9 cellular contexts compared by ENCODE assay signal in genomic region chr1:198556969-198557368, GRCh38. TPM values are rescaled to one million over a fixed set of nuclear protein-coding genes. Genes with fewer than 3 reads are reported as not detected.
DNase-seq lines count a peak whose midpoint lies in the region; TF ChIP-seq lines count a peak whose summit lies in the region.
"Had no signal": no experiment of that assay in that cellular context is flagged by ENCODE, and none has a peak within 500 bp of the region (broad histone marks: within the 10 kb centered on the region; RNA-seq: fewer than 3 reads in every experiment).

No MANE protein-coding gene starts in this region.

- TF ChIP-seq CTCF in GM12865 (IDR thresholded peaks at IDR 0.05; ENCODE audit: insufficient read depth, low read depth, low read length, missing control alignments) (no peak), HEK293 (tag by site-specific recombination; IDR thresholded peaks at IDR 0.05) (no peak), neural crest cell (conservative IDR thresholded peaks at IDR 0.05) (no peak)

- H2BK5ac ChIP-seq in mesendoderm (ENCODE audit: low read length), result no peak overlapping the region

- H3K9ac ChIP-seq in mesendoderm (ENCODE audit: low read length), result no peak overlapping the region

- no peaks in the 10 kb centered on the region for H3K36me3 ChIP-seq in HEK293 (ENCODE audit: control insufficient read depth in 2 of 2, insufficient read depth in 1 of 2, low read length in 2 of 2)
- no peaks in the 10 kb centered on the region for H3K36me3 ChIP-seq in mesendoderm (ENCODE audit: control insufficient read depth, insufficient read depth, low read length)

- H3K36me3 Mint-ChIP-seq in activated T-cell treated with anti-CD3 and anti-CD28 coated beads, Interleukin-2, amount 50 U/mL, for 24 hours (ENCODE audit: low read depth), result no peaks in the 10 kb centered on the region
- H3K36me3 Mint-ChIP-seq in neural crest cell (ENCODE audit: low read depth), result no peaks in the 10 kb centered on the region

- peak overlapping the region; percentile 83 for H3K27ac Mint-ChIP-seq in activated T-cell treated with anti-CD3 and anti-CD28 coated beads, Interleukin-2, amount 50 U/mL, for 24 hours
- peak overlapping the region; percentile 10 for H3K27ac Mint-ChIP-seq in neural crest cell (ENCODE audit: unreplicated experiment)

- no peak overlapping the region for H2AK5ac ChIP-seq in mesendoderm (ENCODE audit: low read length)

- no peak overlapping the region for H3K18ac ChIP-seq in mesendoderm (ENCODE audit: low read length)

- WGBS in mesendoderm (ENCODE audit: extremely low coverage, insufficient coverage, low lambda C conversion rate), result no CpG with 5 or more reads among the region's 4 CpGs

- no peak overlapping the region for H2BK120ac ChIP-seq in mesendoderm (ENCODE audit: low read depth, low read length)

- H3K4me3 ChIP-seq in GM12865 (ENCODE audit: low read depth, low read length), result no peak overlapping the region
- no peak overlapping the region for H3K4me3 ChIP-seq in HEK293 (ENCODE audit: low read depth, low read length)
- no peak overlapping the region for H3K4me3 ChIP-seq in mesendoderm (ENCODE audit: low read length)

- H3K27me3 Mint-ChIP-seq in activated T-cell treated with anti-CD3 and anti-CD28 coated beads, Interleukin-2, amount 50 U/mL, for 24 hours, result no peaks in the 10 kb centered on the region
- H3K27me3 Mint-ChIP-seq in neural crest cell (ENCODE audit: low read depth), result no peaks in the 10 kb centered on the region

- H4K8ac ChIP-seq in mesendoderm (ENCODE audit: low read depth, low read length), result no peak overlapping the region

- no peaks in the 10 kb centered on the region for H3K9me3 ChIP-seq in HEK293 (ENCODE audit: control insufficient read depth, insufficient read depth, low read depth, low read length)

- DNase-seq in GM12865 (ENCODE audit: low read depth) (peak; percentile 81), NCI-H69 (lab: John Stamatoyannopoulos, UW) (peak; percentile 37), neural crest cell (ENCODE audit: low read depth, low spot score) (no peak), NCI-H2196 (lab: John Stamatoyannopoulos, UW; ENCODE audit: unreplicated experiment) (no peak), NCI-H2081 (lab: John Stamatoyannopoulos, UW) (no peak), mesendoderm (no peak)
- no peak for DNase-seq in activated T-cell treated with anti-CD3 and anti-CD28 coated beads, Interleukin-2, amount 50 U/mL, for 24 hours

- no peak overlapping the region for H2BK15ac ChIP-seq in mesendoderm (replicated peaks; ENCODE audit: low read depth)

- no peak overlapping the region for H3K4ac ChIP-seq in mesendoderm (ENCODE audit: low read depth, low read length)

- no peak overlapping the region for H4K5ac ChIP-seq in mesendoderm (ENCODE audit: low read length)

- CTCF ChIA-PET in HEK293 (lab: Yijun Ruan, JAX), result interaction anchor here (1.0 kb wide), 1 partner anchor 15 kb away, joined by 3 read pairs; no protein-coding TSS in a partner anchor

- H3K56ac ChIP-seq in mesendoderm (ENCODE audit: low read length), result no peak overlapping the region

- H3K4me3 Mint-ChIP-seq in activated T-cell treated with anti-CD3 and anti-CD28 coated beads, Interleukin-2, amount 50 U/mL, for 24 hours, result peak overlapping the region; percentile 62
- H3K4me3 Mint-ChIP-seq in neural crest cell, result no peak overlapping the region

- POLR2A ChIA-PET in HEK293 (lab: Yijun Ruan, JAX), result no interaction called here

- H3K4me2 ChIP-seq in mesendoderm (ENCODE audit: low read length), result no peak overlapping the region

- no peak overlapping the region for H3K23ac ChIP-seq in mesendoderm (ENCODE audit: low read length)

- H3K79me1 ChIP-seq in mesendoderm (ENCODE audit: low read length), result no peaks in the 10 kb centered on the region

- peaks cover 82% of the 10 kb centered on the region for H3K4me1 Mint-ChIP-seq in activated T-cell treated with anti-CD3 and anti-CD28 coated beads, Interleukin-2, amount 50 U/mL, for 24 hours (ENCODE audit: low read depth)
- no peaks in the 10 kb centered on the region for H3K4me1 Mint-ChIP-seq in neural crest cell

- H3K27me3 ChIP-seq in mesendoderm (ENCODE audit: insufficient read depth, low read length, poor library complexity), result no peaks in the 10 kb centered on the region

- no peaks in the 10 kb centered on the region for H3K79me2 ChIP-seq in mesendoderm (ENCODE audit: control insufficient read depth, insufficient read depth, low read length)

- H3K27ac ChIP-seq in HEK293 (ENCODE audit: extremely low read depth, low read depth, low read length), result no peak overlapping the region
- H3K27ac ChIP-seq in mesendoderm (ENCODE audit: low read depth, low read length), result no peak overlapping the region

- H3K4me1 ChIP-seq in HEK293 (ENCODE audit: control insufficient read depth, insufficient read depth, low read length), result no peaks in the 10 kb centered on the region
- H3K4me1 ChIP-seq in mesendoderm (ENCODE audit: control insufficient read depth, low read depth, low read length), result no peaks in the 10 kb centered on the region

- H3K9me3 Mint-ChIP-seq in activated T-cell treated with anti-CD3 and anti-CD28 coated beads, Interleukin-2, amount 50 U/mL, for 24 hours, result no peaks in the 10 kb centered on the region
- no peaks in the 10 kb centered on the region for H3K9me3 Mint-ChIP-seq in neural crest cell

TF ChIP-seq in HEK293, 187 proteins besides CTCF, POLR2A, EP300 and RAD21:
- TF ChIP-seq REST (tag by site-specific recombination; IDR thresholded peaks at IDR 0.05) (peak; percentile 51; the same call in 1 of the 2 replicates), KLF16 (tag by site-specific recombination; IDR thresholded peaks at IDR 0.05) (no peak), ZNF664 (tag by site-specific recombination; IDR thresholded peaks at IDR 0.05) (no peak), PATZ1 (tag by site-specific recombination; IDR thresholded peaks at IDR 0.05) (no peak), OVOL3 (tag by site-specific recombination; IDR thresholded peaks at IDR 0.05) (no peak), ZNF335 (tag by site-specific recombination; conservative IDR thresholded peaks at IDR 0.05) (no peak), ZNF324 (tag by site-specific recombination; IDR thresholded peaks at IDR 0.05) (no peak)
TF ChIP-seq in HEK293: peak in this region for 1.

RNA-seq across cellular contexts. Expression of gene ATP6V1G3, which starts 16.5 kb away (rescaled TPM):
- total RNA-seq in neural crest cell, result not detected in 2 replicates
- polyA plus RNA-seq in mesendoderm (2013, experiment 1 of 2), result not detected
- polyA plus RNA-seq in mesendoderm (2013, experiment 2 of 2), result not detected
- total RNA-seq: HT1080 had no signal

Comparison
In these comparisons a context has a peak if more than half of its experiments do, and no peak if none do; other contexts are left out.
1. DNase-seq: peak in GM12865 (single experiment) and NCI-H69 (single experiment); none in activated T-cell treated with anti-CD3 and anti-CD28 coated beads, Interleukin-2, amount 50 U/mL, for 24 hours (single experiment), neural crest cell (single experiment), NCI-H2196 (single experiment), NCI-H2081 (0 of 2) and mesendoderm (single experiment).